Comparison of ENCODE assay signal across 11 cellular contexts in genomic region chr9:127706836-127707241, GRCh38. TPM values are rescaled to one million over a fixed set of nuclear protein-coding genes. Genes with fewer than 3 reads are reported as not detected.
DNase-seq lines count a peak whose midpoint lies in the region; ATAC-seq and TF ChIP-seq lines count a peak whose summit lies in the region.
"Had no signal": no experiment of that assay in that cellular context is flagged by ENCODE, and none has a peak within 500 bp of the region (broad histone marks: within the 10 kb centered on the region; RNA-seq: fewer than 3 reads in every experiment).

Gene CFAP157 (plus strand): TSS chr9:127706988. CDS start chr9:127707032, 44 bp downstream.

- H3K27me3 Mint-ChIP-seq in type B pancreatic cell (no peaks in the 10 kb centered on the region), mesothelial cell of epicardium (ENCODE audit: low read depth) (no peaks in the 10 kb centered on the region)

- H3K9me3 Mint-ChIP-seq in type B pancreatic cell: no peaks in the 10 kb centered on the region
- peaks cover 3% of the 10 kb centered on the region for H3K9me3 Mint-ChIP-seq in mesothelial cell of epicardium

- H3K36me3 Mint-ChIP-seq in type B pancreatic cell: no peaks in the 10 kb centered on the region
- no peaks in the 10 kb centered on the region for H3K36me3 Mint-ChIP-seq in mesothelial cell of epicardium

- H3K4me3 ChIP-seq in fibroblast of pulmonary artery (replicated peaks; ENCODE audit: low read depth, low read length): no peak within 1 kb of the TSS

- TF ChIP-seq CTCF in fibroblast of pulmonary artery (IDR thresholded peaks at IDR 0.05; ENCODE audit: low read length, missing control alignments) (no peak), type B pancreatic cell (conservative IDR thresholded peaks at IDR 0.05) (no peak), mesothelial cell of epicardium (IDR thresholded peaks at IDR 0.05; ENCODE audit: unreplicated experiment) (no peak)

- DNase-seq in Right ventricle myocardium superior (no peak), Right ventricle myocardium inferior (ENCODE audit: missing footprints) (no peak), NCI-H748 (lab: John Stamatoyannopoulos, UW; ENCODE audit: unreplicated experiment) (peak; percentile 74), fibroblast of pulmonary artery (ENCODE audit: low read depth) (peak; percentile 18), type B pancreatic cell (ENCODE audit: extremely low spot score, unreplicated experiment) (no peak), mesothelial cell of epicardium (ENCODE audit: low spot score in 2 of 2, unreplicated experiment in 2 of 2) (no peak), mesenteric fat pad (ENCODE audit: low spot score) (no peak), amniotic stem cell (lab: John Stamatoyannopoulos, UW) (no peak)
- DNase-seq: Karpas-422 had no signal

- H3K27ac Mint-ChIP-seq in type B pancreatic cell (no peak within 1 kb of the TSS), mesothelial cell of epicardium (no peak within 1 kb of the TSS)

- H3K4me1 Mint-ChIP-seq in type B pancreatic cell (ENCODE audit: unreplicated experiment) (peaks cover 15% of the 10 kb centered on the region), mesothelial cell of epicardium (peaks cover 5% of the 10 kb centered on the region)

- H3K4me3 Mint-ChIP-seq in type B pancreatic cell (peak within 1 kb of the TSS; percentile 52), mesothelial cell of epicardium (no peak within 1 kb of the TSS)

- ATAC-seq in Right ventricle myocardium superior (ENCODE audit: poor library complexity): peak; percentile 39
- no peak for ATAC-seq in Right ventricle myocardium inferior

- intact Hi-C loops in Right ventricle myocardium superior (cut with DNase I) (no loop called here), Right ventricle myocardium inferior (cut with DNase I) (no loop called here)

RNA-seq across cellular contexts. Expression of gene CFAP157, which starts in this region (rescaled TPM):
- not detected for total RNA-seq in Right ventricle myocardium superior
- not detected for total RNA-seq in Right ventricle myocardium inferior
- total RNA-seq in type B pancreatic cell (ENCODE audit: low replicate concordance): 0.26 and 8.0 TPM in 2 replicates
- 0.34 to 0.49 TPM (median 0.41 TPM) in 3 replicates for total RNA-seq in mesothelial cell of epicardium
- total RNA-seq in mesenteric fat pad: 0.19 TPM
- total RNA-seq: activated CD8-positive, alpha-beta memory T cell treated with anti-CD3 and anti-CD28 coated beads for 36 hours; lung microvascular endothelial cell had no signal

Comparison
In these comparisons a context has a peak if more than half of its experiments do, and no peak if none do; other contexts are left out.
1. Peak in ATAC-seq in Right ventricle myocardium superior; RNA of the gene not detected or under 1 TPM.
2. DNase-seq: peak in NCI-H748 (single experiment) and fibroblast of pulmonary artery (single experiment); none in Right ventricle myocardium superior (single experiment), Right ventricle myocardium inferior (single experiment), type B pancreatic cell (single experiment), mesothelial cell of epicardium (0 of 2), mesenteric fat pad (single experiment) and amniotic stem cell (single experiment).